ENCODE assay signal across 18 cellular contexts in genomic region chr5:14503681-14504331, GRCh38.
DNase-seq lines count a peak whose midpoint lies in the region; ATAC-seq, FAIRE-seq and TF ChIP-seq lines count a peak whose summit lies in the region.
"Had no signal": no experiment of that assay in that cellular context is flagged by ENCODE, and none has a peak within 500 bp of the region (broad histone marks: within the 10 kb centered on the region; RNA-seq: fewer than 3 reads in every experiment).

No MANE protein-coding gene starts in this region.

- ATAC-seq in HepG2 (peak; percentile 8; the same call in 1 of the 3 replicates), right lobe of liver (no peak), left lung (peak; percentile 13), gastrocnemius medialis (no peak), HG03469 (IDR thresholded peaks at IDR 0.05; ENCODE audit: unreplicated experiment) (no peak)
- ATAC-seq: CD8-positive, alpha-beta T cell had no signal

- H3K9ac ChIP-seq in HepG2 (ENCODE audit: insufficient read depth, low read depth, low read length): no peak overlapping the region
- H3K9ac ChIP-seq: SK-N-SH had no signal

- no peak overlapping the region for H3K27ac Mint-ChIP-seq in CD4-positive, alpha-beta memory T cell
- H3K27ac Mint-ChIP-seq: CD8-positive, alpha-beta T cell had no signal

- TF ChIP-seq POLR2A in HepG2 (IDR thresholded peaks at IDR 0.05; ENCODE audit: insufficient read depth in 1 of 2, low read depth in 2 of 2, low read length in 2 of 2) (no peak), right lobe of liver (IDR thresholded peaks at IDR 0.05) (no peak), gastrocnemius medialis (IDR thresholded peaks at IDR 0.05) (no peak)

- H3K79me2 ChIP-seq in HepG2 (ENCODE audit: insufficient read depth, low read length): no peaks in the 10 kb centered on the region

- TF ChIP-seq EP300 in HepG2 (IDR thresholded peaks at IDR 0.05; ENCODE audit: low read depth in 2 of 2, low read length in 2 of 2) (no peak), HepG2 (CRISPR knock-in tag; IDR thresholded peaks at IDR 0.05; ENCODE audit: borderline replicate concordance) (no peak)

- no peak for FAIRE-seq in HepG2 (lab: Jason Lieb, UNC)
- FAIRE-seq: A204.1 had no signal

- H3K9me3 Mint-ChIP-seq in CD4-positive, alpha-beta memory T cell: no peaks in the 10 kb centered on the region
- H3K9me3 Mint-ChIP-seq: CD8-positive, alpha-beta T cell had no signal

- 96% methylated on average over 20 of the region's 27 CpGs for WGBS in HepG2 (ENCODE audit: low lambda C conversion rate)
- 80% methylated on average over 5 of the region's 27 CpGs for WGBS in right lobe of liver (ENCODE audit: insufficient coverage, low coverage, low lambda C conversion rate, missing lambda C conversion rate)

- H3K27me3 Mint-ChIP-seq in CD4-positive, alpha-beta memory T cell: no peaks in the 10 kb centered on the region

- H3K4me3 Mint-ChIP-seq in CD4-positive, alpha-beta memory T cell: no peak overlapping the region
- H3K4me3 Mint-ChIP-seq: CD8-positive, alpha-beta T cell had no signal

- no peak overlapping the region for H3K27ac ChIP-seq in HepG2 (ENCODE audit: extremely low read length, insufficient read depth, low read length)
- no peak overlapping the region for H3K27ac ChIP-seq in right lobe of liver
- H3K27ac ChIP-seq in left lung: no peak overlapping the region
- H3K27ac ChIP-seq in gastrocnemius medialis: peak overlapping the region in 3 of 4 donors; percentile 54 to 69 (median 59)
- no peak overlapping the region for H3K27ac ChIP-seq in CD4-positive, alpha-beta memory T cell (ENCODE audit: low read depth, low read length)

- no peak overlapping the region for H3K4me2 ChIP-seq in HepG2 (ENCODE audit: low read depth, low read length)
- H3K4me2 ChIP-seq: SK-N-SH had no signal

- in situ Hi-C loops in HepG2 (cut with HindIII; ENCODE audit: extremely low pct_ligation_motif_present, low pct_unique_long_range_greater_than_20kb) (no loop called here), gastrocnemius medialis (cut with MboI; ENCODE audit: low sequenced_read_pairs in 4 of 4) (no loop called here)

- CTCF ChIA-PET in HepG2 (lab: Yijun Ruan, JAX; ENCODE audit: low intra/inter-chr PET ratio, low total read pairs): no interaction called here
- CTCF ChIA-PET in CD4-positive, alpha-beta memory T cell (lab: Charles Lee; ENCODE audit: partially characterized antibody): no interaction called here

- TF ChIP-seq CTCF in HepG2 (CRISPR knock-in tag; IDR thresholded peaks at IDR 0.05): no peak
- no peak for TF ChIP-seq CTCF in right lobe of liver (IDR thresholded peaks at IDR 0.05)
- no peak for TF ChIP-seq CTCF in left lung (IDR thresholded peaks at IDR 0.05)
- no peak for TF ChIP-seq CTCF in gastrocnemius medialis (IDR thresholded peaks at IDR 0.05 in 4 of 5, conservative IDR thresholded peaks at IDR 0.05 in 1 of 5)

- POLR2A ChIA-PET in HepG2 (lab: Yijun Ruan, JAX): no interaction called here
- POLR2A ChIA-PET in CD4-positive, alpha-beta memory T cell (lab: Charles Lee; ENCODE audit: partially characterized antibody): no interaction called here

- BruUV-seq in HepG2 (replicated peaks; lab: Mats Ljungman, UMichigan): no TSS peak

- DNase-seq in HepG2 (ENCODE audit: low spot score): no peak
- DNase-seq in right lobe of liver: no peak
- DNase-seq in left lung: no peak
- no peak for DNase-seq in gastrocnemius medialis
- no peak for DNase-seq in CD4-positive, alpha-beta memory T cell
- DNase-seq in NCI-H524 treated with DMSO at 0.1 percent for 48 hours (lab: John Stamatoyannopoulos, UW): no peak
- DNase-seq: CD8-positive, alpha-beta T cell; DMS79; KBM-7; NCI-H1105; NCI-H2081 treated with DMSO at 0.1 percent for 48 hours; NCI-H748 treated with DMSO at 0.1 percent for 48 hours; NK-92 treated with Interleukin-12 subunit alpha and Interleukin-12 subunit beta, amount 100 ng/mL, for 24 hours; SHP77 treated with DMSO at 0.1 percent for 48 hours; SK-N-SH had no signal

- H3K4me1 ChIP-seq in HepG2 (ENCODE audit: insufficient read depth, low read length) (no peaks in the 10 kb centered on the region), right lobe of liver (no peaks in the 10 kb centered on the region), left lung (no peaks in the 10 kb centered on the region), gastrocnemius medialis (no peaks in the 10 kb centered on the region)
- H3K4me1 ChIP-seq in CD4-positive, alpha-beta memory T cell (ENCODE audit: insufficient read depth, low read length): no peaks in the 10 kb centered on the region
- H3K4me1 ChIP-seq: HAP-1 had no signal

- H3K4me3 ChIP-seq in HepG2 (replicated peaks in 1 of 3; ENCODE audit: insufficient read depth in 1 of 3, low read depth in 2 of 3, low read length in 3 of 3): no peak overlapping the region
- H3K4me3 ChIP-seq in right lobe of liver: no peak overlapping the region
- no peak overlapping the region for H3K4me3 ChIP-seq in left lung
- no peak overlapping the region for H3K4me3 ChIP-seq in gastrocnemius medialis
- H3K4me3 ChIP-seq in CD4-positive, alpha-beta memory T cell (ENCODE audit: low read length in 2 of 2): no peak overlapping the region
- H3K4me3 ChIP-seq: HAP-1 had no signal

- H3K4me1 Mint-ChIP-seq in CD4-positive, alpha-beta memory T cell: no peaks in the 10 kb centered on the region

- no peaks in the 10 kb centered on the region for H3K27me3 ChIP-seq in HepG2 (ENCODE audit: control insufficient read depth in 1 of 2, insufficient read depth in 2 of 2, low read length in 2 of 2)
- no peaks in the 10 kb centered on the region for H3K27me3 ChIP-seq in right lobe of liver
- no peaks in the 10 kb centered on the region for H3K27me3 ChIP-seq in left lung
- H3K27me3 ChIP-seq in gastrocnemius medialis: no peaks in the 10 kb centered on the region
- no peaks in the 10 kb centered on the region for H3K27me3 ChIP-seq in CD4-positive, alpha-beta memory T cell (ENCODE audit: insufficient read depth, low read length)

- no peaks in the 10 kb centered on the region for H4K20me1 ChIP-seq in HepG2 (ENCODE audit: insufficient read depth, low read length)

- H3K9me3 ChIP-seq in HepG2 (ENCODE audit: low read length): no peaks in the 10 kb centered on the region
- H3K9me3 ChIP-seq in right lobe of liver: no peaks in the 10 kb centered on the region
- no peaks in the 10 kb centered on the region for H3K9me3 ChIP-seq in left lung
- H3K9me3 ChIP-seq in gastrocnemius medialis: no peaks in the 10 kb centered on the region
- no peaks in the 10 kb centered on the region for H3K9me3 ChIP-seq in CD4-positive, alpha-beta memory T cell (ENCODE audit: control insufficient read depth in 1 of 2, low read length in 2 of 2)
- H3K9me3 ChIP-seq: HAP-1, SK-N-SH had no signal

- no peak overlapping the region for H2AFZ ChIP-seq in HepG2 (ENCODE audit: low read length)

- H3K36me3 ChIP-seq in HepG2 (replicated peaks in 1 of 2; ENCODE audit: control insufficient read depth in 1 of 2, insufficient read depth in 2 of 2, low read length in 2 of 2): peaks cover 22 to 36% of the 10 kb centered on the region in 2 experiments
- H3K36me3 ChIP-seq in right lobe of liver: peaks cover 0 to 16% (median 12%) of the 10 kb centered on the region in 4 donors
- H3K36me3 ChIP-seq in left lung: peaks cover 0 to 99% of the 10 kb centered on the region in 2 donors
- peaks cover 0 to 73% of the 10 kb centered on the region in 2 donors for H3K36me3 ChIP-seq in gastrocnemius medialis
- H3K36me3 ChIP-seq in CD4-positive, alpha-beta memory T cell (ENCODE audit: insufficient read depth, low read length): no peaks in the 10 kb centered on the region
- H3K36me3 ChIP-seq: HAP-1 had no signal

- no peaks in the 10 kb centered on the region for H3K36me3 Mint-ChIP-seq in CD4-positive, alpha-beta memory T cell
- H3K36me3 Mint-ChIP-seq: CD8-positive, alpha-beta T cell had no signal

- intact Hi-C loops in HepG2 (cut with micrococcal nuclease; ENCODE audit: unreplicated experiment) (no loop called here), right lobe of liver (cut with DNase I) (no loop called here), left lung (cut with DNase I) (no loop called here), gastrocnemius medialis (cut with DNase I; ENCODE audit: low total_unique reads) (no loop called here)
- intact Hi-C loops in CD4-positive, alpha-beta memory T cell (cut with micrococcal nuclease): no loop called here

- no peak for TF ChIP-seq RAD21 in HepG2 (CRISPR knock-in tag; IDR thresholded peaks at IDR 0.05)

TF ChIP-seq in HepG2, 621 proteins besides CTCF, POLR2A, EP300 and RAD21:
- TF ChIP-seq E2F1 (CRISPR knock-in tag; IDR thresholded peaks at IDR 0.05) (no peak), AGO2 (optimal IDR thresholded peaks at IDR 0.05; ENCODE audit: low read depth, low read length) (peak; percentile 48), GMEB1 (CRISPR knock-in tag; IDR thresholded peaks at IDR 0.05; ENCODE audit: borderline replicate concordance) (no peak), KLF12 (CRISPR knock-in tag; IDR thresholded peaks at IDR 0.05; ENCODE audit: borderline replicate concordance) (no peak)

Comparison
In these comparisons a context has a peak if more than half of its experiments do, and no peak if none do; other contexts are left out.
1. ATAC-seq: peak in HepG2 (single experiment) and left lung (single experiment); none in right lobe of liver (0 of 4), gastrocnemius medialis (0 of 2) and HG03469 (single experiment).
2. H3K27ac ChIP-seq: peak in gastrocnemius medialis (3 of 4); none in HepG2 (single experiment), right lobe of liver (0 of 3), left lung (0 of 2) and CD4-positive, alpha-beta memory T cell (single experiment).